In the genomic region with DNA sequence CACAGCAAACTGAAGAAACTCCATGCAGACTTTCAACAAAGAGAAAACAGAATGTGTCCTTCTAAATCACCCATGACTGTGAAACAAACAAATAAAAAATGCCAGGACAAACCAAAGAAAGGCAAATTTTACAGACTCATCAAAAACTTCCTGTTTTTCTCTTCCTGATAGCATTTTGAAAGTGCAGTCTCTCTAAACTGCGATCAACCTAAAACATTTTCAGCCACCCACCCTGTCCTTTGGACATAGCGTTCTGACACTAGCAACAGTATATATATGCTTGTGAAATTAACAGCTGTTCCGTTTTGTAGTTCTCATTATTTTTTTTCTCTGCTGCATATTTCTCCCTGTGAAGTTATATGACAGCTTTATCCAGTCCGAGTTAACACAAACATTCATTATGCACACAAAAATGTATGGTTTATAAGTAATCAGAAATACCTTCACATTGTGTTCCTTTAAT, we compare ENCODE assay signal across 20 cellular contexts.
DNase-seq lines count a peak whose midpoint lies in the region; ATAC-seq, FAIRE-seq and TF ChIP-seq lines count a peak whose summit lies in the region.
"Had no signal": no experiment of that assay in that cellular context is flagged by ENCODE, and none has a peak within 500 bp of the region (broad histone marks: within the 10 kb centered on the region; RNA-seq: fewer than 3 reads in every experiment).

No MANE protein-coding gene starts in this region.

- no peak for FAIRE-seq in endothelial cell of umbilical vein (lab: Jason Lieb, UNC)

- H3K4me1 ChIP-seq in heart right ventricle = peaks cover 0 to 8% (median 0%) of the 10 kb centered on the region in 9 donors
- H3K4me1 ChIP-seq in endothelial cell of umbilical vein (ENCODE audit: control insufficient read depth, extremely low read depth, insufficient read depth, low read length) = peaks cover 10% of the 10 kb centered on the region
- H3K4me1 ChIP-seq in vagina = no peaks in the 10 kb centered on the region
- H3K4me1 ChIP-seq: stomach had no signal

- dilution Hi-C loops in endothelial cell of umbilical vein (cut with MboI; ENCODE audit: extremely low pct_ligation_motif_present, low sequenced_read_pairs) = no loop called here

- TF ChIP-seq CTCF in heart right ventricle (IDR thresholded peaks at IDR 0.05) = no peak
- TF ChIP-seq CTCF in endothelial cell of umbilical vein (IDR thresholded peaks at IDR 0.05; ENCODE audit: extremely low read depth in 1 of 2, insufficient read depth in 1 of 2, low read depth in 1 of 2, low read length in 2 of 2) = no peak
- TF ChIP-seq CTCF in nephron (IDR thresholded peaks at IDR 0.05; ENCODE audit: unreplicated experiment in 3 of 3) = no peak
- TF ChIP-seq CTCF in vagina (IDR thresholded peaks at IDR 0.05) = no peak

- BruUV-seq in endothelial cell of umbilical vein (replicated peaks; lab: Mats Ljungman, UMichigan) = no TSS peak

- no peaks in the 10 kb centered on the region for H3K79me2 ChIP-seq in endothelial cell of umbilical vein (ENCODE audit: control insufficient read depth, insufficient read depth, low read length)

- peak overlapping the region in 6 of 10 donors; percentile 2 to 50 (median 30) for H3K27ac ChIP-seq in heart right ventricle
- H3K27ac ChIP-seq in endothelial cell of umbilical vein (ENCODE audit: insufficient read depth, low read depth, low read length) = peak overlapping the region; percentile 59
- H3K27ac ChIP-seq in vagina = peak overlapping the region; percentile 31

- ATAC-seq in heart right ventricle (peak in 3 of 8 donors; percentile 5 to 46 (median 23)), Right ventricle myocardium inferior (no peak), HG03159 (IDR thresholded peaks at IDR 0.05; ENCODE audit: unreplicated experiment) (no peak)
- ATAC-seq: activated CD4-positive, CD25-positive, alpha-beta regulatory T cell treated with anti-CD3 and anti-CD28 coated beads, Interleukin-2, amount 50 U/mL, for 24 hours had no signal

- H3K36me3 Mint-ChIP-seq in nephron (ENCODE audit: low read depth) = peaks cover 64% of the 10 kb centered on the region
- H3K36me3 Mint-ChIP-seq: CD8-positive, alpha-beta memory T cell had no signal

- H3K9me3 Mint-ChIP-seq in nephron = no peaks in the 10 kb centered on the region
- H3K9me3 Mint-ChIP-seq: CD8-positive, alpha-beta memory T cell had no signal

- TF ChIP-seq POLR2A in endothelial cell of umbilical vein (IDR thresholded peaks at IDR 0.05; ENCODE audit: low read depth, low read length) (no peak), vagina (IDR thresholded peaks at IDR 0.05) (no peak)

- no peak overlapping the region for H3K4me3 Mint-ChIP-seq in nephron
- H3K4me3 Mint-ChIP-seq: CD8-positive, alpha-beta memory T cell had no signal

- H3K27me3 Mint-ChIP-seq in nephron (ENCODE audit: low read depth) = no peaks in the 10 kb centered on the region
- H3K27me3 Mint-ChIP-seq: CD8-positive, alpha-beta memory T cell; progenitor cell of endocrine pancreas had no signal

- peak overlapping the region; percentile 38 for H2AFZ ChIP-seq in endothelial cell of umbilical vein (ENCODE audit: low read depth, low read length)

- 76 to 80% methylated on average over 4 of the region's 4 CpGs for WGBS in heart right ventricle, 2 donors

- no peaks in the 10 kb centered on the region for H3K27me3 ChIP-seq in heart right ventricle
- no peaks in the 10 kb centered on the region for H3K27me3 ChIP-seq in endothelial cell of umbilical vein (ENCODE audit: control insufficient read depth in 2 of 2, insufficient read depth in 2 of 2, low read length in 2 of 2)
- H3K27me3 ChIP-seq in vagina = no peaks in the 10 kb centered on the region
- H3K27me3 ChIP-seq: stomach had no signal

- H3K4me1 Mint-ChIP-seq in nephron = peaks cover 12% of the 10 kb centered on the region
- H3K4me1 Mint-ChIP-seq: CD8-positive, alpha-beta memory T cell had no signal

- H3K27ac Mint-ChIP-seq in nephron = peak overlapping the region; percentile 73 to 94 (median 84)
- H3K27ac Mint-ChIP-seq: CD8-positive, alpha-beta memory T cell; progenitor cell of endocrine pancreas had no signal

- H3K9ac ChIP-seq in endothelial cell of umbilical vein (replicated peaks; ENCODE audit: extremely low read depth, insufficient read depth, low read length) = no peak overlapping the region

- CTCF ChIA-PET in endothelial cell of umbilical vein (lab: Charles Lee) = interaction anchor here (1.0 to 1.8 kb wide), 7 partner anchors 14 to 307 kb away, joined by 3 to 7 read pairs (median 5); no protein-coding TSS in a partner anchor

- POLR2A ChIA-PET in endothelial cell of umbilical vein (lab: Charles Lee) = no interaction called here

- intact Hi-C loops in heart right ventricle (cut with DNase I) (no loop called here), Right ventricle myocardium inferior (cut with DNase I) (no loop called here), endothelial cell of umbilical vein (cut with micrococcal nuclease) (no loop called here), vagina (cut with DNase I) (no loop called here)

- no peak overlapping the region for H3K4me3 ChIP-seq in heart right ventricle
- no peak overlapping the region for H3K4me3 ChIP-seq in endothelial cell of umbilical vein (replicated peaks in 1 of 3; ENCODE audit: insufficient read depth in 1 of 3, low read depth in 1 of 3, low read length in 3 of 3)
- H3K4me3 ChIP-seq in vagina = no peak overlapping the region
- H3K4me3 ChIP-seq: stomach had no signal

- H4K20me1 ChIP-seq in endothelial cell of umbilical vein (replicated peaks; ENCODE audit: control insufficient read depth, extremely low read depth, insufficient read depth, low read length) = no peaks in the 10 kb centered on the region

- no peaks in the 10 kb centered on the region for H3K9me1 ChIP-seq in endothelial cell of umbilical vein (replicated peaks; ENCODE audit: control insufficient read depth, extremely low read depth, insufficient read depth, low read length)

- H3K4me2 ChIP-seq in endothelial cell of umbilical vein (ENCODE audit: insufficient read depth, low read length) = no peak overlapping the region

- H3K9me3 ChIP-seq in heart right ventricle (no peaks in the 10 kb centered on the region), endothelial cell of umbilical vein (replicated peaks; ENCODE audit: control insufficient read depth, insufficient read depth, low read length) (no peaks in the 10 kb centered on the region), vagina (no peaks in the 10 kb centered on the region)
- H3K9me3 ChIP-seq: stomach had no signal

- peaks cover 0 to 100% (median 31%) of the 10 kb centered on the region in 9 donors for H3K36me3 ChIP-seq in heart right ventricle
- H3K36me3 ChIP-seq in endothelial cell of umbilical vein (ENCODE audit: control insufficient read depth in 2 of 2, extremely low read depth in 1 of 2, insufficient read depth in 2 of 2, low read length in 2 of 2) = peaks cover 3 to 24% of the 10 kb centered on the region in 2 experiments
- peaks cover 0 to 13% of the 10 kb centered on the region in 2 donors for H3K36me3 ChIP-seq in vagina

- DNase-seq in heart right ventricle (no peak), Right ventricle myocardium inferior (ENCODE audit: missing footprints) (no peak), endothelial cell of umbilical vein (ENCODE audit: low read depth, low spot score) (no peak), vagina (ENCODE audit: extremely low spot score in 2 of 2) (no peak), HUDEP-2 (lab: John Stamatoyannopoulos, UW; ENCODE audit: unreplicated experiment in 76 of 76) (no peak)
- no peak for DNase-seq in activated T-cell treated with anti-CD3 and anti-CD28 coated beads, Interleukin-2, amount 50 U/mL, for 48 hours
- DNase-seq: ACHN; activated CD8-positive, alpha-beta memory T cell treated with anti-CD3 and anti-CD28 coated beads, Interleukin-2, amount 50 U/mL, for 48 hours; activated naive CD4-positive, alpha-beta T cell treated with Interleukin-2 at 50 U/mL for 16 hours; CD8-positive, alpha-beta memory T cell; hippocampal formation; KBM-7; left cardiac atrium; NCI-H1105; NCI-H774; stomach had no signal

TF ChIP-seq in endothelial cell of umbilical vein, 7 proteins besides CTCF, POLR2A, EP300 and RAD21:
- TF ChIP-seq MYC (IDR thresholded peaks at IDR 0.05; ENCODE audit: low read depth, low read length) (no peak), GATA2 (IDR thresholded peaks at IDR 0.05; ENCODE audit: insufficient read depth, insufficient read length, low read depth, low read length) (no peak), EZH2 (IDR thresholded peaks at IDR 0.05; ENCODE audit: borderline replicate concordance, low read depth, low read length, severe bottlenecking) (no peak), JUN (IDR thresholded peaks at IDR 0.05; ENCODE audit: borderline replicate concordance, insufficient read depth, insufficient read length, low read depth) (no peak), FOS (IDR thresholded peaks at IDR 0.05; ENCODE audit: borderline replicate concordance, insufficient read depth, low read length) (no peak), POLR2AphosphoS5 (IDR thresholded peaks at IDR 0.05; ENCODE audit: insufficient read depth, low read depth, low read length) (no peak), MAX (IDR thresholded peaks at IDR 0.05; ENCODE audit: insufficient read depth, insufficient read length) (no peak)
